Comparison of ENCODE assay signal across 8 cellular contexts in genomic region chr1:27154469-27154990, GRCh38. TPM values are rescaled to one million over a fixed set of nuclear protein-coding genes. Genes with fewer than 3 reads are reported as not detected.
DNase-seq lines count a peak whose midpoint lies in the region; ATAC-seq and TF ChIP-seq lines count a peak whose summit lies in the region.

No MANE protein-coding gene starts in this region.

- peaks cover 15% of the 10 kb centered on the region for H3K36me3 Mint-ChIP-seq in activated T-cell treated with anti-CD3 and anti-CD28 coated beads, Interleukin-2, amount 50 U/mL, for 24 hours (ENCODE audit: low read depth)

- H3K27ac ChIP-seq in thymus (ENCODE audit: low read depth), result peak overlapping the region; percentile 84

- H3K27me3 ChIP-seq in adipocyte (replicated peaks; ENCODE audit: control insufficient read depth, insufficient read depth, low read length) (no peaks in the 10 kb centered on the region), kidney epithelial cell (ENCODE audit: control insufficient read depth, insufficient read depth, low read length) (no peaks in the 10 kb centered on the region), thymus (ENCODE audit: control insufficient read depth, insufficient read depth) (no peaks in the 10 kb centered on the region)

- peaks cover 53% of the 10 kb centered on the region for H3K4me1 Mint-ChIP-seq in activated T-cell treated with anti-CD3 and anti-CD28 coated beads, Interleukin-2, amount 50 U/mL, for 24 hours (ENCODE audit: low read depth)

- H3K9me3 ChIP-seq in adipocyte (ENCODE audit: control insufficient read depth, low read length), result no peaks in the 10 kb centered on the region
- no peaks in the 10 kb centered on the region for H3K9me3 ChIP-seq in thymus (ENCODE audit: control insufficient read depth)

- WGBS in thymus, result 14% methylated on average over 20 of the region's 20 CpGs

- H3K27ac Mint-ChIP-seq in activated T-cell treated with anti-CD3 and anti-CD28 coated beads, Interleukin-2, amount 50 U/mL, for 24 hours, result peak overlapping the region; percentile 96

- no peaks in the 10 kb centered on the region for H3K36me3 ChIP-seq in adipocyte (ENCODE audit: control insufficient read depth, insufficient read depth, low read length, severe bottlenecking)
- no peaks in the 10 kb centered on the region for H3K36me3 ChIP-seq in kidney epithelial cell (ENCODE audit: control insufficient read depth, insufficient read depth, low read length)
- no peaks in the 10 kb centered on the region for H3K36me3 ChIP-seq in thymus (ENCODE audit: control insufficient read depth, insufficient read depth)

- no peaks in the 10 kb centered on the region for H3K27me3 Mint-ChIP-seq in activated T-cell treated with anti-CD3 and anti-CD28 coated beads, Interleukin-2, amount 50 U/mL, for 24 hours

- H3K4me3 Mint-ChIP-seq in activated T-cell treated with anti-CD3 and anti-CD28 coated beads, Interleukin-2, amount 50 U/mL, for 24 hours, result peak overlapping the region; percentile 88

- H3K4me1 ChIP-seq in adipocyte (ENCODE audit: control insufficient read depth, insufficient read depth, low read length) (peaks cover 38% of the 10 kb centered on the region), thymus (ENCODE audit: control insufficient read depth, insufficient read depth, low read length) (peaks cover 27% of the 10 kb centered on the region)

- no peak for DNase-seq in activated T-cell treated with anti-CD3 and anti-CD28 coated beads, Interleukin-2, amount 50 U/mL, for 24 hours
- DNase-seq in activated T-cell treated with anti-CD3 and anti-CD28 coated beads, Interleukin-2, amount 50 U/mL, for 48 hours, result no peak
- DNase-seq in adipocyte (ENCODE audit: low read depth) (no peak), kidney epithelial cell (ENCODE audit: low read depth) (no peak), NOMO-1 treated with dmso at 0.1 percent for 144 hours (lab: John Stamatoyannopoulos, UW; ENCODE audit: unreplicated experiment) (no peak), AML-193 (lab: John Stamatoyannopoulos, UW) (no peak)

- H3K4me3 ChIP-seq in adipocyte (ENCODE audit: low read length) (peak overlapping the region; percentile 89), kidney epithelial cell (ENCODE audit: low read depth, low read length) (peak overlapping the region; percentile 64), thymus (ENCODE audit: low read length) (peak overlapping the region; percentile 81)

- H3K9ac ChIP-seq in adipocyte (ENCODE audit: low read length), result peak overlapping the region; percentile 94

- no peak for TF ChIP-seq CTCF in kidney epithelial cell (IDR thresholded peaks at IDR 0.05; ENCODE audit: insufficient read depth, low read length, poor library complexity, severe bottlenecking)

- ATAC-seq in GM19463 (IDR thresholded peaks at IDR 0.05; ENCODE audit: unreplicated experiment), result no peak

- H3K9me3 Mint-ChIP-seq in activated T-cell treated with anti-CD3 and anti-CD28 coated beads, Interleukin-2, amount 50 U/mL, for 24 hours, result no peaks in the 10 kb centered on the region

RNA-seq across cellular contexts. Expression of gene SLC9A1, which starts 0.4 kb away (rescaled TPM):
- 37.7 and 57.1 TPM in 2 replicates for total RNA-seq in kidney epithelial cell
- polyA plus RNA-seq in thymus, result 11.1 TPM
